Comparison of ENCODE assay signal across 1 cellular context in the genomic region with DNA sequence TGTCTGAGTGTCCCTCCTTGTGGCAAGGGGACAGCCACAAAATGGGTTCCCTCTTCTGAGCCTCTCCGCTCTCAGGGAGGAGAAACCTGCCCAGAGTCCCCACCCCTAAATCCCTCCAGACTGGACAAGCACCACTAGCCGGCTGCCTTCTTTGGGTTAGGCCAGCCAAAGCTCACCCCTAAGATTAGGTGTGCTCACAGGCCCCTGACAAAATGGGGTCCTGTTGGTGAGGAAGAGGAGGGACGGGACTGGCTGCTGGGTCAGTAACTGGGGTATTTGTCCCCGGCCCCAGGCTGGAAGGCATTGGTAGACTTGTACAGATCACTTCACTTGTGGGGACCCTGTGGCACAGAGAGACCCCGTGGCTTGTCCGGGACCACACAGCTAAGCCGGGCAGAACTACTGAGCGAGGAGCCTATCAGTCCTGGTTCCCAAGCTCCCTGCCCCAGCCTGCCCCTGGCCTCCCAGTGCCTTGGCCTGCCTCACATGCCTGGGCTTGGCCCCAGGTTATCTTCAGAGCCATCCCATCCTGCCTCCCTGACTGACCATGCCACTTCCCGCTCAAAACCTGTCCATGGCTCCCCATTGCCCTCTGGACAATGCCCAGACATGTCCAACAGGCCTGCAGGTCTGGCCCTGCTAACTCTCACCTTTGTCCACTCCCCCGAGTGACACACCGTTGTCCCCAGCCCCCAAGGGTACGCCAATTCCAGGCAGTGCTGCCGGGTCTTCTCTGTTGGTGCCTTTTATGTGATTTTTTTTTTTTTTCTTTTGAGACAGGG.
TF ChIP-seq lines count a peak whose summit lies in the region.

No MANE protein-coding gene starts in this region.

TF ChIP-seq in HepG2, 621 proteins besides CTCF, POLR2A, EP300 and RAD21:
- TF ChIP-seq ZFX (CRISPR knock-in tag; IDR thresholded peaks at IDR 0.05; ENCODE audit: low read depth) (peak; percentile 13; the same call in 1 of the 2 replicates), PRMT3 (CRISPR knock-in tag; IDR thresholded peaks at IDR 0.05; ENCODE audit: borderline replicate concordance, low read depth) (no peak), ZNF773 (CRISPR knock-in tag; IDR thresholded peaks at IDR 0.05; ENCODE audit: borderline replicate concordance) (0 out of 2 replicates have a peak, but pooled peaks have one; percentile 29), ZNF225 (CRISPR knock-in tag; IDR thresholded peaks at IDR 0.05) (0 out of 2 replicates have a peak, but pooled peaks have one; percentile 41), TAF1 (CRISPR knock-in tag; IDR thresholded peaks at IDR 0.05) (no peak), ZNF883 (CRISPR knock-in tag; IDR thresholded peaks at IDR 0.05; ENCODE audit: not compliant biosample characterization) (peak; percentile 45), ZNF598 (CRISPR knock-in tag; IDR thresholded peaks at IDR 0.05; ENCODE audit: borderline replicate concordance) (0 out of 2 replicates have a peak, but pooled peaks have one; percentile 39), GATA4 (IDR thresholded peaks at IDR 0.05; ENCODE audit: borderline replicate concordance, low read depth) (no peak), ZNF839 (CRISPR knock-in tag; IDR thresholded peaks at IDR 0.05; ENCODE audit: borderline replicate concordance) (0 out of 2 replicates have a peak, but pooled peaks have one; percentile 23), ZNF605 (CRISPR knock-in tag; IDR thresholded peaks at IDR 0.05) (0 out of 2 replicates have a peak, but pooled peaks have one; percentile 43), ZNF768 (CRISPR knock-in tag; IDR thresholded peaks at IDR 0.05) (peak; percentile 75; the same call in 1 of the 2 replicates), GMEB2 (CRISPR knock-in tag; IDR thresholded peaks at IDR 0.05; ENCODE audit: low read depth) (no peak), SMAD9 (CRISPR knock-in tag; IDR thresholded peaks at IDR 0.05) (0 out of 2 replicates have a peak, but pooled peaks have one; percentile 56), ZNF615 (CRISPR knock-in tag; IDR thresholded peaks at IDR 0.05; ENCODE audit: borderline replicate concordance) (no peak), ZNF850 (CRISPR knock-in tag; conservative IDR thresholded peaks at IDR 0.05) (0 out of 2 replicates have a peak, but pooled peaks have one; percentile 58), ZNF687 (CRISPR knock-in tag; IDR thresholded peaks at IDR 0.05) (peak; percentile 85), ZNF33B (CRISPR knock-in tag; IDR thresholded peaks at IDR 0.05) (0 out of 2 replicates have a peak, but pooled peaks have one; percentile 39), ZNF710 (CRISPR knock-in tag; IDR thresholded peaks at IDR 0.05; ENCODE audit: borderline replicate concordance) (no peak), NFIB (CRISPR knock-in tag; IDR thresholded peaks at IDR 0.05; ENCODE audit: borderline replicate concordance) (0 out of 2 replicates have a peak, but pooled peaks have one; percentile 32), ZNF274 (CRISPR knock-in tag; IDR thresholded peaks at IDR 0.05) (0 out of 2 replicates have a peak, but pooled peaks have one; percentile 69), SMAD1 (CRISPR knock-in tag; IDR thresholded peaks at IDR 0.05; ENCODE audit: borderline replicate concordance, low read depth) (peak; percentile 14; the same call in 1 of the 2 replicates)
- TF ChIP-seq, protein P1, sequence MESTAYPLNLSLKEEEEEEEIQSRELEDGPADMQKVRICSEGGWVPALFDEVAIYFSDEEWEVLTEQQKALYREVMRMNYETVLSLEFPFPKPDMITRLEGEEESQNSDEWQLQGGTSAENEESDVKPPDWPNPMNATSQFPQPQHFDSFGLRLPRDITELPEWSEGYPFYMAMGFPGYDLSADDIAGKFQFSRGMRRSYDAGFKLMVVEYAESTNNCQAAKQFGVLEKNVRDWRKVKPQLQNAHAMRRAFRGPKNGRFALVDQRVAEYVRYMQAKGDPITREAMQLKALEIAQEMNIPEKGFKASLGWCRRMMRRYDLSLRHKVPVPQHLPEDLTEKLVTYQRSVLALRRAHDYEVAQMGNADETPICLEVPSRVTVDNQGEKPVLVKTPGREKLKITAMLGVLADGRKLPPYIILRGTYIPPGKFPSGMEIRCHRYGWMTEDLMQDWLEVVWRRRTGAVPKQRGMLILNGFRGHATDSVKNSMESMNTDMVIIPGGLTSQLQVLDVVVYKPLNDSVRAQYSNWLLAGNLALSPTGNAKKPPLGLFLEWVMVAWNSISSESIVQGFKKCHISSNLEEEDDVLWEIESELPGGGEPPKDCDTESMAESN (CRISPR knock-in tag; conservative IDR thresholded peaks at IDR 0.05): no peak
- TF ChIP-seq, protein P2, sequence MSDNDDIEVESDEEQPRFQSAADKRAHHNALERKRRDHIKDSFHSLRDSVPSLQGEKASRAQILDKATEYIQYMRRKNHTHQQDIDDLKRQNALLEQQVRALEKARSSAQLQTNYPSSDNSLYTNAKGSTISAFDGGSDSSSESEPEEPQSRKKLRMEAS (IDR thresholded peaks at IDR 0.05): peak; percentile 27; the same call in 1 of the 2 replicates
- TF ChIP-seq, protein P3, sequence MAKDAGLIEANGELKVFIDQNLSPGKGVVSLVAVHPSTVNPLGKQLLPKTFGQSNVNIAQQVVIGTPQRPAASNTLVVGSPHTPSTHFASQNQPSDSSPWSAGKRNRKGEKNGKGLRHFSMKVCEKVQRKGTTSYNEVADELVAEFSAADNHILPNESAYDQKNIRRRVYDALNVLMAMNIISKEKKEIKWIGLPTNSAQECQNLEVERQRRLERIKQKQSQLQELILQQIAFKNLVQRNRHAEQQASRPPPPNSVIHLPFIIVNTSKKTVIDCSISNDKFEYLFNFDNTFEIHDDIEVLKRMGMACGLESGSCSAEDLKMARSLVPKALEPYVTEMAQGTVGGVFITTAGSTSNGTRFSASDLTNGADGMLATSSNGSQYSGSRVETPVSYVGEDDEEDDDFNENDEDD (CRISPR knock-in tag; IDR thresholded peaks at IDR 0.05; ENCODE audit: borderline replicate concordance): 0 out of 2 replicates have a peak, but pooled peaks have one; percentile 26
TF ChIP-seq in HepG2: peak in this region for 17.
